In genomic region chr7:137992738-137993394, GRCh38 we compare ENCODE assay signal across 9 cellular contexts. TPM values are rescaled to one million over a fixed set of nuclear protein-coding genes. Genes with fewer than 3 reads are reported as not detected.
DNase-seq lines count a peak whose midpoint lies in the region; ATAC-seq, FAIRE-seq and TF ChIP-seq lines count a peak whose summit lies in the region.
"Had no signal": no experiment of that assay in that cellular context is flagged by ENCODE, and none has a peak within 500 bp of the region (broad histone marks: within the 10 kb centered on the region; RNA-seq: fewer than 3 reads in every experiment).

No MANE protein-coding gene starts in this region.

- H3F3A ChIP-seq in MM.1S (ENCODE audit: insufficient read depth, low read length) = peaks cover 19% of the 10 kb centered on the region

- ATAC-seq in CD4-positive, alpha-beta T cell (ENCODE audit: poor library complexity) = no peak
- ATAC-seq in GM19452 (IDR thresholded peaks at IDR 0.05; ENCODE audit: unreplicated experiment) (peak; percentile 56), HG03575 (IDR thresholded peaks at IDR 0.05; ENCODE audit: extremely low read depth, insufficient number of reproducible peaks, low FRiP score, unreplicated experiment) (peak; percentile 49), HepG2 (peak; percentile 76)

- H3K4me3 ChIP-seq in ascending aorta = peak overlapping the region in 1 of 2 donors; percentile 35
- H3K4me3 ChIP-seq in HepG2 (replicated peaks in 1 of 3; ENCODE audit: insufficient read depth in 1 of 3, low read depth in 2 of 3, low read length in 3 of 3) = peak overlapping the region; percentile 7 to 52 (median 30); a peak in 5 of 6 replicates
- no peak overlapping the region for H3K4me3 ChIP-seq in MM.1S (ENCODE audit: low read length)

- peaks cover 39% of the 10 kb centered on the region for H3K4me1 Mint-ChIP-seq in CD4-positive, alpha-beta T cell (ENCODE audit: low read depth)
- peaks cover 28% of the 10 kb centered on the region for H3K4me1 Mint-ChIP-seq in osteocyte (ENCODE audit: unreplicated experiment)

- peaks cover 9% of the 10 kb centered on the region for H3K36me3 Mint-ChIP-seq in CD4-positive, alpha-beta T cell (ENCODE audit: low read depth)
- peaks cover 14% of the 10 kb centered on the region for H3K36me3 Mint-ChIP-seq in osteocyte (ENCODE audit: unreplicated experiment)

- no peaks in the 10 kb centered on the region for H3K27me3 ChIP-seq in CD4-positive, alpha-beta T cell (ENCODE audit: control insufficient read depth, insufficient read depth, low read length)
- H3K27me3 ChIP-seq in ascending aorta = no peaks in the 10 kb centered on the region
- H3K27me3 ChIP-seq in HepG2 (ENCODE audit: control insufficient read depth in 1 of 2, insufficient read depth in 2 of 2, low read length in 2 of 2) = no peaks in the 10 kb centered on the region
- no peaks in the 10 kb centered on the region for H3K27me3 ChIP-seq in MM.1S (replicated peaks; ENCODE audit: insufficient read depth, low read length)

- H3K9me2 ChIP-seq in MM.1S (replicated peaks; ENCODE audit: insufficient read depth, low read length) = no peaks in the 10 kb centered on the region

- no peak; a peak in 1 of 4 replicates for TF ChIP-seq EP300 in HepG2 (IDR thresholded peaks at IDR 0.05; ENCODE audit: low read depth in 2 of 2, low read length in 2 of 2)
- TF ChIP-seq EP300 in HepG2 (CRISPR knock-in tag; IDR thresholded peaks at IDR 0.05; ENCODE audit: borderline replicate concordance) = no peak

- no peak for DNase-seq in CD4-positive, alpha-beta T cell
- DNase-seq in ascending aorta (ENCODE audit: low spot score in 2 of 2) = peak in 1 of 2 donors; percentile 83
- DNase-seq in HepG2 (ENCODE audit: low spot score) = peak; percentile 78
- no peak for DNase-seq in osteocyte (ENCODE audit: extremely low spot score, unreplicated experiment)
- DNase-seq in NCI-H524 (lab: John Stamatoyannopoulos, UW) = no peak
- DNase-seq in MM.1S = no peak

- no peak for TF ChIP-seq CTCF in CD4-positive, alpha-beta T cell (IDR thresholded peaks at IDR 0.05)
- TF ChIP-seq CTCF in ascending aorta (IDR thresholded peaks at IDR 0.05) (no peak), HepG2 (CRISPR knock-in tag; IDR thresholded peaks at IDR 0.05) (no peak), osteocyte (IDR thresholded peaks at IDR 0.05) (no peak), MM.1S (IDR thresholded peaks at IDR 0.05; ENCODE audit: low read length) (no peak)

- no peak overlapping the region for H2AFZ ChIP-seq in HepG2 (ENCODE audit: low read length)
- H2AFZ ChIP-seq in MM.1S (ENCODE audit: low read length) = no peak overlapping the region

- no peak overlapping the region for H3K27ac ChIP-seq in CD4-positive, alpha-beta T cell (ENCODE audit: low read depth, low read length)
- H3K27ac ChIP-seq in ascending aorta (peak overlapping the region; percentile 83 to 91), HepG2 (ENCODE audit: extremely low read length, insufficient read depth, low read length) (peak overlapping the region; percentile 92), MM.1S (ENCODE audit: low read length) (no peak overlapping the region)

- POLR2A ChIA-PET in CD4-positive, alpha-beta T cell (lab: Charles Lee) = interaction anchor here (1.3 kb wide), 1 partner anchor 9 kb away, joined by 9 read pairs; the partner anchor contains the start of gene CREB3L2
- POLR2A ChIA-PET in HepG2 (lab: Yijun Ruan, JAX) = interaction anchor here (0.9 to 2.1 kb wide), 12 partner anchors 8 to 89 kb away, joined by 3 to 27 read pairs (median 6); partner anchors contain the start of gene CREB3L2

- H3K9me3 ChIP-seq in CD4-positive, alpha-beta T cell (ENCODE audit: control insufficient read depth, low read length) = no peaks in the 10 kb centered on the region
- H3K9me3 ChIP-seq in ascending aorta (no peaks in the 10 kb centered on the region), HepG2 (ENCODE audit: low read length) (no peaks in the 10 kb centered on the region), MM.1S (replicated peaks; ENCODE audit: insufficient read depth, low read length) (no peaks in the 10 kb centered on the region)

- no peak overlapping the region for H3K27ac Mint-ChIP-seq in CD4-positive, alpha-beta T cell
- H3K27ac Mint-ChIP-seq in osteocyte (ENCODE audit: unreplicated experiment) = no peak overlapping the region
- H3K27ac Mint-ChIP-seq: memory B cell had no signal

- H3K4me3 Mint-ChIP-seq in CD4-positive, alpha-beta T cell = peak overlapping the region; percentile 27
- no peak overlapping the region for H3K4me3 Mint-ChIP-seq in osteocyte (ENCODE audit: unreplicated experiment)
- H3K4me3 Mint-ChIP-seq: memory B cell had no signal

- H3K79me2 ChIP-seq in HepG2 (ENCODE audit: insufficient read depth, low read length) (peaks cover 95% of the 10 kb centered on the region), MM.1S (ENCODE audit: low read length) (peaks cover 99% of the 10 kb centered on the region)

- intact Hi-C loops in CD4-positive, alpha-beta T cell (cut with DNase I, micrococcal nuclease) = no loop called here
- intact Hi-C loops in ascending aorta (cut with DNase I) = loop anchor here (2.0 to 5.0 kb wide), 2 partner anchors 36 to 60 kb away; no protein-coding TSS in a partner anchor
- intact Hi-C loops in HepG2 (cut with micrococcal nuclease; ENCODE audit: unreplicated experiment) = no loop called here

- H3K36me3 ChIP-seq in ascending aorta = no peaks in the 10 kb centered on the region
- peaks cover 1 to 3% of the 10 kb centered on the region in 2 experiments; a peak in 1 of 5 replicates for H3K36me3 ChIP-seq in HepG2 (replicated peaks in 1 of 2; ENCODE audit: control insufficient read depth in 1 of 2, insufficient read depth in 2 of 2, low read length in 2 of 2)
- peaks cover 9% of the 10 kb centered on the region; the same call in 1 of the 2 replicates for H3K36me3 ChIP-seq in MM.1S (replicated peaks; ENCODE audit: insufficient read depth, low read length)

- peak overlapping the region; percentile 64 for H3K9ac ChIP-seq in HepG2 (ENCODE audit: insufficient read depth, low read depth, low read length)
- H3K9ac ChIP-seq in MM.1S (ENCODE audit: low read length) = no peak overlapping the region

- TF ChIP-seq RAD21 in HepG2 (CRISPR knock-in tag; IDR thresholded peaks at IDR 0.05) = no peak

- WGBS in HepG2 (ENCODE audit: low lambda C conversion rate) = 33% methylated on average over 4 of the region's 4 CpGs

- H3K4me1 ChIP-seq in ascending aorta = peaks cover 36 to 73% of the 10 kb centered on the region in 2 donors
- H3K4me1 ChIP-seq in HepG2 (ENCODE audit: insufficient read depth, low read length) = peaks cover 100% of the 10 kb centered on the region
- H3K4me1 ChIP-seq in MM.1S (ENCODE audit: low read length) = peaks cover 60% of the 10 kb centered on the region

- in situ Hi-C loops in HepG2 (cut with HindIII; ENCODE audit: extremely low pct_ligation_motif_present, low pct_unique_long_range_greater_than_20kb) = no loop called here

- CTCF ChIA-PET in CD4-positive, alpha-beta T cell (lab: Charles Lee) = interaction anchor here (1.7 kb wide), 1 partner anchor 9 kb away, joined by 6 read pairs; the partner anchor contains the start of gene CREB3L2
- CTCF ChIA-PET in HepG2 (lab: Yijun Ruan, JAX; ENCODE audit: low intra/inter-chr PET ratio, low total read pairs) = no interaction called here

- BruUV-seq in HepG2 (replicated peaks; lab: Mats Ljungman, UMichigan) = no TSS peak

- peak overlapping the region; percentile 86 for H3K4me2 ChIP-seq in HepG2 (ENCODE audit: low read depth, low read length)
- no peak overlapping the region for H3K4me2 ChIP-seq in MM.1S (ENCODE audit: low read depth, low read length)

- H3K27me3 Mint-ChIP-seq in CD4-positive, alpha-beta T cell = no peaks in the 10 kb centered on the region
- H3K27me3 Mint-ChIP-seq in osteocyte (ENCODE audit: unreplicated experiment) = no peaks in the 10 kb centered on the region
- H3K27me3 Mint-ChIP-seq: memory B cell had no signal

- no peak for FAIRE-seq in HepG2 (lab: Jason Lieb, UNC)

- no peaks in the 10 kb centered on the region for H3K9me3 Mint-ChIP-seq in CD4-positive, alpha-beta T cell
- H3K9me3 Mint-ChIP-seq in osteocyte (ENCODE audit: unreplicated experiment) = no peaks in the 10 kb centered on the region
- H3K9me3 Mint-ChIP-seq: memory B cell had no signal

- H4K20me1 ChIP-seq in HepG2 (ENCODE audit: insufficient read depth, low read length) (0 out of 2 replicates have a peak, but pooled peaks cover 3% of the 10 kb centered on the region), MM.1S (ENCODE audit: insufficient read depth, low read length) (no peaks in the 10 kb centered on the region)

- no peak for TF ChIP-seq POLR2A in HepG2 (IDR thresholded peaks at IDR 0.05; ENCODE audit: insufficient read depth in 1 of 2, low read depth in 2 of 2, low read length in 2 of 2)

TF ChIP-seq in HepG2, 621 proteins besides CTCF, POLR2A, EP300 and RAD21 (continues in another document):
- TF ChIP-seq SP1 (IDR thresholded peaks at IDR 0.05) (no peak), SP1 (CRISPR knock-in tag; IDR thresholded peaks at IDR 0.05) (peak; percentile 41; the same call in 1 of the 2 replicates), ZNF709 (CRISPR knock-in tag; IDR thresholded peaks at IDR 0.05) (0 out of 2 replicates have a peak, but pooled peaks have one; percentile 15), SMAD3 (CRISPR knock-in tag; IDR thresholded peaks at IDR 0.05) (peak; percentile 46; the same call in 1 of the 2 replicates)

RNA-seq across cellular contexts. Expression of gene CREB3L2, which starts 9.0 kb away (rescaled TPM):
- total RNA-seq in CD4-positive, alpha-beta T cell = 10 to 100 TPM; 11.7 to 12.9 TPM
- total RNA-seq in ascending aorta = 38.5 TPM
- total RNA-seq in HepG2 (2016; rRNA removed; fragmentation: Illumina TruSeq; extraction: Trizol) = 22.1 and 26.6 TPM in 2 replicates
- total RNA-seq in HepG2 (2016; cell fraction: cytosol; rRNA removed; fragmentation: Illumina TruSeq; extraction: Trizol; ENCODE audit: low read depth) = 6.5 and 8.8 TPM in 2 replicates
- 21.4 and 26.4 TPM in 2 replicates for total RNA-seq in HepG2 (2016; cell fraction: insoluble cytoplasmic fraction; rRNA removed; fragmentation: Illumina TruSeq; extraction: Trizol)
- 14.1 and 14.5 TPM in 2 replicates for total RNA-seq in HepG2 (2016; cell fraction: membrane; rRNA removed; fragmentation: Illumina TruSeq; extraction: Trizol)
- 53.5 and 54.7 TPM in 2 replicates for total RNA-seq in HepG2 (2016; cell fraction: nucleus; rRNA removed; fragmentation: Illumina TruSeq; extraction: Trizol)
- 39.0 and 41.1 TPM in 2 replicates for polyA plus RNA-seq in HepG2 (2011; rRNA removed)
- polyA plus RNA-seq in HepG2 (2011; cell fraction: cytosol; rRNA removed) = 26.0 and 30.9 TPM in 2 replicates
- 36.5 and 47.2 TPM in 2 replicates for polyA plus RNA-seq in HepG2 (2011; cell fraction: nucleus; rRNA removed)
- 22.8 and 35.4 TPM in 2 replicates for polyA plus RNA-seq in HepG2 (2012)
- polyA plus RNA-seq in HepG2 (2016; cell fraction: cytosol; fragmentation: Illumina TruSeq; extraction: Trizol; ENCODE audit: low read depth) = 2.4 and 2.7 TPM in 2 replicates
- polyA plus RNA-seq in HepG2 (2016; cell fraction: insoluble cytoplasmic fraction; fragmentation: Illumina TruSeq; extraction: Trizol; ENCODE audit: low read depth) = 31.2 and 35.1 TPM in 2 replicates
- polyA plus RNA-seq in HepG2 (2016; cell fraction: membrane; fragmentation: Illumina TruSeq; extraction: Trizol; ENCODE audit: low read depth) = 5.9 and 6.4 TPM in 2 replicates
- polyA plus RNA-seq in HepG2 (2016; cell fraction: nucleus; fragmentation: Illumina TruSeq; extraction: Trizol; ENCODE audit: insufficient read depth, low read depth) = 43.3 and 43.6 TPM in 2 replicates
- polyA minus RNA-seq in HepG2 (2011; rRNA and poly(A)+ RNA removed; ENCODE audit: low replicate concordance) = 32.8 and 173 TPM in 2 replicates
- 58.1 and 61.3 TPM in 2 replicates for polyA minus RNA-seq in HepG2 (2011; cell fraction: cytosol; rRNA and poly(A)+ RNA removed)
- polyA minus RNA-seq in HepG2 (2011; cell fraction: nucleus; rRNA and poly(A)+ RNA removed) = 95.2 and 100 TPM in 2 replicates
- 143 and 144 TPM in 2 replicates for total RNA-seq in osteocyte

Comparison
In these comparisons a context has a peak if more than half of its experiments do, and no peak if none do; other contexts are left out.
1. H3K27ac ChIP-seq: peak in ascending aorta (2 of 2) and HepG2 (single experiment); none in CD4-positive, alpha-beta T cell (single experiment) and MM.1S (single experiment).